1 cellular context compared by ENCODE assay signal in genomic region chr3:50246517-50246954, GRCh38.
TF ChIP-seq lines count a peak whose summit lies in the region.

No MANE protein-coding gene starts in this region.

TF ChIP-seq in K562, 482 proteins besides CTCF, POLR2A, EP300 and RAD21 (continued from another document and continues in another):
- no peak for TF ChIP-seq ZNF449 (CRISPR knock-in tag; IDR thresholded peaks at IDR 0.05)
- TF ChIP-seq TBP (optimal IDR thresholded peaks at IDR 0.05; ENCODE audit: low read depth, low read length): no peak
- TF ChIP-seq BCOR (IDR thresholded peaks at IDR 0.05): no peak
- no peak for TF ChIP-seq DPF2 (IDR thresholded peaks at IDR 0.05)
- TF ChIP-seq PPARD (CRISPR knock-in tag; IDR thresholded peaks at IDR 0.05): no peak
- no peak for TF ChIP-seq POU5F1 (IDR thresholded peaks at IDR 0.05; ENCODE audit: borderline replicate concordance, low read depth, low read length, partially characterized antibody)
- TF ChIP-seq, protein P1, sequence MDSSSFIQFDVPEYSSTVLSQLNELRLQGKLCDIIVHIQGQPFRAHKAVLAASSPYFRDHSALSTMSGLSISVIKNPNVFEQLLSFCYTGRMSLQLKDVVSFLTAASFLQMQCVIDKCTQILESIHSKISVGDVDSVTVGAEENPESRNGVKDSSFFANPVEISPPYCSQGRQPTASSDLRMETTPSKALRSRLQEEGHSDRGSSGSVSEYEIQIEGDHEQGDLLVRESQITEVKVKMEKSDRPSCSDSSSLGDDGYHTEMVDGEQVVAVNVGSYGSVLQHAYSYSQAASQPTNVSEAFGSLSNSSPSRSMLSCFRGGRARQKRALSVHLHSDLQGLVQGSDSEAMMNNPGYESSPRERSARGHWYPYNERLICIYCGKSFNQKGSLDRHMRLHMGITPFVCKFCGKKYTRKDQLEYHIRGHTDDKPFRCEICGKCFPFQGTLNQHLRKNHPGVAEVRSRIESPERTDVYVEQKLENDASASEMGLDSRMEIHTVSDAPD (CRISPR knock-in tag; IDR thresholded peaks at IDR 0.05): no peak
- TF ChIP-seq ZBTB7A (IDR thresholded peaks at IDR 0.05; ENCODE audit: borderline replicate concordance, control insufficient read depth, low read depth, low read length): no peak
- TF ChIP-seq SMARCA4 (IDR thresholded peaks at IDR 0.05): no peak
- TF ChIP-seq NR0B1 (IDR thresholded peaks at IDR 0.05; ENCODE audit: partially characterized antibody): no peak
- TF ChIP-seq, protein P2, sequence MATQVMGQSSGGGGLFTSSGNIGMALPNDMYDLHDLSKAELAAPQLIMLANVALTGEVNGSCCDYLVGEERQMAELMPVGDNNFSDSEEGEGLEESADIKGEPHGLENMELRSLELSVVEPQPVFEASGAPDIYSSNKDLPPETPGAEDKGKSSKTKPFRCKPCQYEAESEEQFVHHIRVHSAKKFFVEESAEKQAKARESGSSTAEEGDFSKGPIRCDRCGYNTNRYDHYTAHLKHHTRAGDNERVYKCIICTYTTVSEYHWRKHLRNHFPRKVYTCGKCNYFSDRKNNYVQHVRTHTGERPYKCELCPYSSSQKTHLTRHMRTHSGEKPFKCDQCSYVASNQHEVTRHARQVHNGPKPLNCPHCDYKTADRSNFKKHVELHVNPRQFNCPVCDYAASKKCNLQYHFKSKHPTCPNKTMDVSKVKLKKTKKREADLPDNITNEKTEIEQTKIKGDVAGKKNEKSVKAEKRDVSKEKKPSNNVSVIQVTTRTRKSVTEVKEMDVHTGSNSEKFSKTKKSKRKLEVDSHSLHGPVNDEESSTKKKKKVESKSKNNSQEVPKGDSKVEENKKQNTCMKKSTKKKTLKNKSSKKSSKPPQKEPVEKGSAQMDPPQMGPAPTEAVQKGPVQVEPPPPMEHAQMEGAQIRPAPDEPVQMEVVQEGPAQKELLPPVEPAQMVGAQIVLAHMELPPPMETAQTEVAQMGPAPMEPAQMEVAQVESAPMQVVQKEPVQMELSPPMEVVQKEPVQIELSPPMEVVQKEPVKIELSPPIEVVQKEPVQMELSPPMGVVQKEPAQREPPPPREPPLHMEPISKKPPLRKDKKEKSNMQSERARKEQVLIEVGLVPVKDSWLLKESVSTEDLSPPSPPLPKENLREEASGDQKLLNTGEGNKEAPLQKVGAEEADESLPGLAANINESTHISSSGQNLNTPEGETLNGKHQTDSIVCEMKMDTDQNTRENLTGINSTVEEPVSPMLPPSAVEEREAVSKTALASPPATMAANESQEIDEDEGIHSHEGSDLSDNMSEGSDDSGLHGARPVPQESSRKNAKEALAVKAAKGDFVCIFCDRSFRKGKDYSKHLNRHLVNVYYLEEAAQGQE (CRISPR knock-in tag; IDR thresholded peaks at IDR 0.05; ENCODE audit: low read depth): no peak
- no peak for TF ChIP-seq TEAD4 (IDR thresholded peaks at IDR 0.05; ENCODE audit: low read length)
- TF ChIP-seq TEAD4 (CRISPR knock-in tag; IDR thresholded peaks at IDR 0.05; ENCODE audit: borderline replicate concordance): no peak
- no peak for TF ChIP-seq NR3C1 (CRISPR knock-in tag; IDR thresholded peaks at IDR 0.05)
- peak; percentile 96 for TF ChIP-seq TFAP4 (CRISPR knock-in tag; IDR thresholded peaks at IDR 0.05; ENCODE audit: borderline replicate concordance)
- no peak for TF ChIP-seq CHD2 (IDR thresholded peaks at IDR 0.05; ENCODE audit: low read depth, low read length)
- TF ChIP-seq MEF2A (IDR thresholded peaks at IDR 0.05; ENCODE audit: control insufficient read depth, low read depth, low read length): no peak
- TF ChIP-seq ZNF384 (IDR thresholded peaks at IDR 0.05; ENCODE audit: low read depth, low read length): no peak
- no peak for TF ChIP-seq NCOA2 (IDR thresholded peaks at IDR 0.05; ENCODE audit: partially characterized antibody in 2 of 2)
- TF ChIP-seq CREB5 (CRISPR knock-in tag; IDR thresholded peaks at IDR 0.05): no peak
- TF ChIP-seq ZNF316 (IDR thresholded peaks at IDR 0.05): peak; percentile 60
- TF ChIP-seq U2AF1 (optimal IDR thresholded peaks at IDR 0.05; ENCODE audit: low read depth, low read length): no peak
- no peak for TF ChIP-seq BHLHE40 (IDR thresholded peaks at IDR 0.05; ENCODE audit: low read length)
- no peak for TF ChIP-seq PHF20 (IDR thresholded peaks at IDR 0.05; ENCODE audit: partially characterized antibody)
- TF ChIP-seq, protein P3, sequence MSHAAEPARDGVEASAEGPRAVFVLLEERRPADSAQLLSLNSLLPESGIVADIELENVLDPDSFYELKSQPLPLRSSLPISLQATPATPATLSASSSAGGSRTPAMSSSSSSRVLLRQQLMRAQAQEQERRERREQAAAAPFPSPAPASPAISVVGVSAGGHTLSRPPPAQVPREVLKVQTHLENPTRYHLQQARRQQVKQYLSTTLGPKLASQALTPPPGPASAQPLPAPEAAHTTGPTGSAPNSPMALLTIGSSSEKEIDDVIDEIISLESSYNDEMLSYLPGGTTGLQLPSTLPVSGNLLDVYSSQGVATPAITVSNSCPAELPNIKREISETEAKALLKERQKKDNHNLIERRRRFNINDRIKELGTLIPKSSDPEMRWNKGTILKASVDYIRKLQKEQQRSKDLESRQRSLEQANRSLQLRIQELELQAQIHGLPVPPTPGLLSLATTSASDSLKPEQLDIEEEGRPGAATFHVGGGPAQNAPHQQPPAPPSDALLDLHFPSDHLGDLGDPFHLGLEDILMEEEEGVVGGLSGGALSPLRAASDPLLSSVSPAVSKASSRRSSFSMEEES (CRISPR knock-in tag; IDR thresholded peaks at IDR 0.05): no peak
- no peak for TF ChIP-seq ZNF133 (CRISPR knock-in tag; IDR thresholded peaks at IDR 0.05)
- TF ChIP-seq FOXP1 (CRISPR knock-in tag; IDR thresholded peaks at IDR 0.05): no peak
- 0 out of 2 replicates have a peak, but pooled peaks have one; percentile 42 for TF ChIP-seq ATF7 (IDR thresholded peaks at IDR 0.05)
- TF ChIP-seq ETS1 (conservative IDR thresholded peaks at IDR 0.05; ENCODE audit: control insufficient read depth, low read depth, low read length): no peak
- no peak for TF ChIP-seq CBX1 (IDR thresholded peaks at IDR 0.05; ENCODE audit: low read depth)
- no peak for TF ChIP-seq ZNF146 (CRISPR knock-in tag; IDR thresholded peaks at IDR 0.05; ENCODE audit: unreplicated experiment)
- no peak for TF ChIP-seq ZNF507 (tag; conservative IDR thresholded peaks at IDR 0.05)
- no peak for TF ChIP-seq HDAC3 (IDR thresholded peaks at IDR 0.05; ENCODE audit: borderline replicate concordance, partially characterized antibody)
- no peak for TF ChIP-seq AFF4 (CRISPR knock-in tag; IDR thresholded peaks at IDR 0.05)
- TF ChIP-seq ZNF398 (CRISPR knock-in tag; IDR thresholded peaks at IDR 0.05): no peak
- TF ChIP-seq LEF1 (IDR thresholded peaks at IDR 0.05): no peak
- no peak for TF ChIP-seq MEIS2 (IDR thresholded peaks at IDR 0.05; ENCODE audit: partially characterized antibody)
- TF ChIP-seq, protein P4, sequence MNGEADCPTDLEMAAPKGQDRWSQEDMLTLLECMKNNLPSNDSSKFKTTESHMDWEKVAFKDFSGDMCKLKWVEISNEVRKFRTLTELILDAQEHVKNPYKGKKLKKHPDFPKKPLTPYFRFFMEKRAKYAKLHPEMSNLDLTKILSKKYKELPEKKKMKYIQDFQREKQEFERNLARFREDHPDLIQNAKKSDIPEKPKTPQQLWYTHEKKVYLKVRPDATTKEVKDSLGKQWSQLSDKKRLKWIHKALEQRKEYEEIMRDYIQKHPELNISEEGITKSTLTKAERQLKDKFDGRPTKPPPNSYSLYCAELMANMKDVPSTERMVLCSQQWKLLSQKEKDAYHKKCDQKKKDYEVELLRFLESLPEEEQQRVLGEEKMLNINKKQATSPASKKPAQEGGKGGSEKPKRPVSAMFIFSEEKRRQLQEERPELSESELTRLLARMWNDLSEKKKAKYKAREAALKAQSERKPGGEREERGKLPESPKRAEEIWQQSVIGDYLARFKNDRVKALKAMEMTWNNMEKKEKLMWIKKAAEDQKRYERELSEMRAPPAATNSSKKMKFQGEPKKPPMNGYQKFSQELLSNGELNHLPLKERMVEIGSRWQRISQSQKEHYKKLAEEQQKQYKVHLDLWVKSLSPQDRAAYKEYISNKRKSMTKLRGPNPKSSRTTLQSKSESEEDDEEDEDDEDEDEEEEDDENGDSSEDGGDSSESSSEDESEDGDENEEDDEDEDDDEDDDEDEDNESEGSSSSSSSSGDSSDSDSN (IDR thresholded peaks at IDR 0.05; ENCODE audit: borderline replicate concordance in 1 of 2, low read depth in 2 of 2, low read length in 2 of 2): no peak
- no peak for TF ChIP-seq MTA1 (IDR thresholded peaks at IDR 0.05; ENCODE audit: borderline replicate concordance)
- TF ChIP-seq NCOA1 (IDR thresholded peaks at IDR 0.05; ENCODE audit: low read depth): peak; percentile 11; the same call in 1 of the 2 replicates
- no peak for TF ChIP-seq ZKSCAN8 (CRISPR knock-in tag; IDR thresholded peaks at IDR 0.05)
